Comparison of ENCODE assay signal across 18 cellular contexts in the genomic region with DNA sequence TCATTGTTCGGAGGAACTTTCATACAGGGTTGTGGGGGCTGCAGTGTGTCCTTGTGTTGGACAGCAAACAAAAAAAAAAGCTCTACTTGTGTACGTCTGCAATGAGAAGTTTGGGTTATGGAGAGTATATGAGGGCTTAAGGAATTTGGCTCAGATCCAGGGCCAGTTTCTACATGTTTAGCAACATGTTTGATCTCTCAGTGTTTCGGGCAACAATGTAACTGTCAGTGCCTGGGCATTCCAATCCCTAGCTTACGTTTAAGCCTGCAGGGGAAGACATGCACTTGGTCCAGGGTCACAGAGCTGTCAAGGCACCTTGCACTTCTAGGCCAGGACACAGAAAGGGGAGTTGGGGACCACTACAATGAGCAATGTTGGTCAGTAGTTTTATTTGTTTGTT. TPM values are rescaled to one million over a fixed set of nuclear protein-coding genes. Genes with fewer than 3 reads are reported as not detected.
DNase-seq lines count a peak whose midpoint lies in the region; ATAC-seq and TF ChIP-seq lines count a peak whose summit lies in the region.
"Had no signal": no experiment of that assay in that cellular context is flagged by ENCODE, and none has a peak within 500 bp of the region (broad histone marks: within the 10 kb centered on the region; RNA-seq: fewer than 3 reads in every experiment).

No MANE protein-coding gene starts in this region.

- WGBS in IMR-90 (ENCODE audit: extremely low coverage in 2 of 2, insufficient read length in 1 of 2), 2 experiments = 61% methylated on average over 2 of the region's 4 CpGs; no CpG with 5 or more reads in 1 of the 2 experiments

- intact Hi-C loops in IMR-90 (cut with micrococcal nuclease) = no loop called here

- H3K4me3 ChIP-seq in IMR-90 (ENCODE audit: insufficient read depth, low read depth, low read length) (no peak overlapping the region), RWPE2 (ENCODE audit: severe bottlenecking) (no peak overlapping the region)
- H3K4me3 ChIP-seq: BLaER1, HAP-1, Peyer's patch had no signal

- H3K23ac ChIP-seq in IMR-90 (ENCODE audit: low read depth, low read length) = no peak overlapping the region

- no peak overlapping the region for H3K4me2 ChIP-seq in IMR-90 (ENCODE audit: low read depth, low read length)
- H3K4me2 ChIP-seq: BLaER1 had no signal

- TF ChIP-seq POLR2A in IMR-90 (IDR thresholded peaks at IDR 0.05; ENCODE audit: low read depth, low read length) = no peak

- H3K36me3 ChIP-seq in IMR-90 (ENCODE audit: control insufficient read depth, insufficient read depth, low read length) (peaks cover 3% of the 10 kb centered on the region), RWPE2 (ENCODE audit: low read depth) (peaks cover 10% of the 10 kb centered on the region)

- H4K8ac ChIP-seq in IMR-90 (ENCODE audit: low read depth in 2 of 2, low read length in 2 of 2) = no peak overlapping the region

- DNase-seq in IMR-90 (peak; percentile 9), RWPE2 (ENCODE audit: low spot score) (peak; percentile 73), fibroblast of peridontal ligament (ENCODE audit: extremely low read depth) (peak; percentile 10), mesothelial cell of epicardium (ENCODE audit: low spot score in 2 of 2, unreplicated experiment in 2 of 2) (no peak), epidermal melanocyte (ENCODE audit: insufficient read length, low spot score) (no peak), mesenteric fat pad (ENCODE audit: low spot score) (no peak)
- DNase-seq in effector memory CD8-positive, alpha-beta T cell = no peak
- DNase-seq: DMS153, EL, MV-4-11, NCI-H1436 treated with DMSO at 0.1 percent for 48 hours, NCI-H2081 treated with DMSO at 0.1 percent for 48 hours, NCI-H526, Peyer's patch, SHP77 treated with DMSO at 0.1 percent for 48 hours had no signal

- no peak overlapping the region for H2BK15ac ChIP-seq in IMR-90 (ENCODE audit: low read depth, low read length)

- TF ChIP-seq RAD21 in IMR-90 (IDR thresholded peaks at IDR 0.05; ENCODE audit: low read length) = no peak

- POLR2A ChIA-PET in IMR-90 (lab: Charles Lee; ENCODE audit: unreplicated experiment) = no interaction called here

- in situ Hi-C loops in IMR-90 (cut with MboI; ENCODE audit: low sequenced_read_pairs) = no loop called here

- H4K20me1 ChIP-seq in IMR-90 (ENCODE audit: insufficient read depth, low read length) = peaks cover 2% of the 10 kb centered on the region; the same call in 1 of the 2 replicates

- no peak overlapping the region for H2BK120ac ChIP-seq in IMR-90 (ENCODE audit: low read depth, low read length)

- H3K14ac ChIP-seq in IMR-90 (replicated peaks; ENCODE audit: low read depth, low read length) = no peak overlapping the region

- H3K9ac ChIP-seq in IMR-90 (ENCODE audit: low read depth, low read length) = no peak overlapping the region
- H3K9ac ChIP-seq: BLaER1 had no signal

- no peak overlapping the region for H4K5ac ChIP-seq in IMR-90 (ENCODE audit: low read depth, low read length)

- peak overlapping the region; percentile 27 for H3K4me3 Mint-ChIP-seq in mesothelial cell of epicardium
- no peak overlapping the region for H3K4me3 Mint-ChIP-seq in effector memory CD8-positive, alpha-beta T cell

- no peaks in the 10 kb centered on the region for H3K27me3 Mint-ChIP-seq in mesothelial cell of epicardium (ENCODE audit: low read depth)
- H3K27me3 Mint-ChIP-seq in effector memory CD8-positive, alpha-beta T cell = no peaks in the 10 kb centered on the region

- no peaks in the 10 kb centered on the region for H3K27me3 ChIP-seq in IMR-90 (ENCODE audit: control insufficient read depth, insufficient read depth, low read length)
- H3K27me3 ChIP-seq in RWPE2 (ENCODE audit: insufficient read depth, poor library complexity, severe bottlenecking) = no peaks in the 10 kb centered on the region
- H3K27me3 ChIP-seq: BLaER1, Peyer's patch had no signal

- H3K18ac ChIP-seq in IMR-90 (ENCODE audit: low read depth, low read length) = no peak overlapping the region

- TF ChIP-seq CTCF in IMR-90 (conservative IDR thresholded peaks at IDR 0.05; ENCODE audit: low read depth, low read length) (no peak), RWPE2 (IDR thresholded peaks at IDR 0.05; ENCODE audit: poor library complexity, severe bottlenecking) (no peak), mesothelial cell of epicardium (IDR thresholded peaks at IDR 0.05; ENCODE audit: unreplicated experiment) (no peak)

- no peak overlapping the region for H2BK5ac ChIP-seq in IMR-90 (ENCODE audit: low read depth, low read length, poor library complexity, severe bottlenecking)

- H3K27ac Mint-ChIP-seq in mesothelial cell of epicardium = peak overlapping the region; percentile 96
- H3K27ac Mint-ChIP-seq in effector memory CD8-positive, alpha-beta T cell = no peak overlapping the region

- H3K9me3 Mint-ChIP-seq in mesothelial cell of epicardium = peaks cover under 1% of the 10 kb centered on the region
- peaks cover 1 to 8% of the 10 kb centered on the region in 2 donors for H3K9me3 Mint-ChIP-seq in effector memory CD8-positive, alpha-beta T cell

- peaks cover 9 to 10% of the 10 kb centered on the region in 2 experiments; a peak in 3 of 4 replicates for H3K79me1 ChIP-seq in IMR-90 (ENCODE audit: low read depth in 1 of 2, low read length in 2 of 2)

- CTCF ChIA-PET in IMR-90 (lab: Yijun Ruan, JAX) = interaction anchor here (1.4 kb wide), 1 partner anchor 29 kb away, joined by 3 read pairs; the partner anchor contains the start of genes TRAPPC2B and ZNF547

- H2BK20ac ChIP-seq in IMR-90 (ENCODE audit: low read depth, low read length) = no peak overlapping the region

- H3K4ac ChIP-seq in IMR-90 (ENCODE audit: low read depth, low read length) = no peak overlapping the region

- no peak overlapping the region for H2AFZ ChIP-seq in IMR-90 (replicated peaks; ENCODE audit: low read length, poor library complexity)

- H4K91ac ChIP-seq in IMR-90 (ENCODE audit: insufficient read depth, low read depth, low read length) = no peak overlapping the region

- no peak overlapping the region for H2AK9ac ChIP-seq in IMR-90 (replicated peaks; ENCODE audit: low read depth, low read length, poor library complexity)

- dilution Hi-C loops in IMR-90 (cut with HindIII; ENCODE audit: low sequenced_read_pairs, unreplicated experiment) = no loop called here

- H2AK5ac ChIP-seq in IMR-90 (ENCODE audit: low read depth, low read length) = no peak overlapping the region

- H3K9me3 ChIP-seq in IMR-90 (ENCODE audit: control insufficient read depth, insufficient read depth, low read length) (no peaks in the 10 kb centered on the region), RWPE2 (ENCODE audit: severe bottlenecking) (no peaks in the 10 kb centered on the region)
- H3K9me3 ChIP-seq: BLaER1, HAP-1, Peyer's patch had no signal

- peaks cover 17% of the 10 kb centered on the region for H3K36me3 Mint-ChIP-seq in mesothelial cell of epicardium
- peaks cover 4% of the 10 kb centered on the region for H3K36me3 Mint-ChIP-seq in effector memory CD8-positive, alpha-beta T cell (ENCODE audit: insufficient read depth)

- H3K4me1 ChIP-seq in IMR-90 (ENCODE audit: control insufficient read depth, insufficient read depth, low read length) (no peaks in the 10 kb centered on the region), RWPE2 (ENCODE audit: insufficient read depth, poor library complexity, severe bottlenecking) (peaks cover 11% of the 10 kb centered on the region)
- H3K4me1 ChIP-seq: HAP-1, Peyer's patch had no signal

- BruUV-seq in IMR-90 (replicated peaks; lab: Mats Ljungman, UMichigan) = no TSS peak

- H3K4me1 Mint-ChIP-seq in mesothelial cell of epicardium = peaks cover 12% of the 10 kb centered on the region
- H3K4me1 Mint-ChIP-seq in effector memory CD8-positive, alpha-beta T cell (ENCODE audit: low read depth in 2 of 2) = no peaks in the 10 kb centered on the region

- H3K27ac ChIP-seq in IMR-90 (ENCODE audit: insufficient read depth, low read length) = no peak overlapping the region
- peak overlapping the region; percentile 20 for H3K27ac ChIP-seq in RWPE2 (ENCODE audit: poor library complexity, severe bottlenecking)
- H3K27ac ChIP-seq: BLaER1, Peyer's patch had no signal

- ATAC-seq in IMR-90 (ENCODE audit: low read depth) (no peak), RWPE2 (ENCODE audit: low read depth) (peak; percentile 95), HG03571 (IDR thresholded peaks at IDR 0.05; ENCODE audit: unreplicated experiment) (no peak)
- no peak for ATAC-seq in effector memory CD8-positive, alpha-beta T cell (replicated peaks)

- H3K9me1 ChIP-seq in IMR-90 (ENCODE audit: insufficient read depth, low read length) = peaks cover 8% of the 10 kb centered on the region; the same call in 1 of the 2 replicates

- no peak overlapping the region for H3K56ac ChIP-seq in IMR-90 (ENCODE audit: extremely low read depth, insufficient read depth, low read length)

TF ChIP-seq in IMR-90, 13 proteins besides CTCF, POLR2A, EP300 and RAD21 (continues in another document):
- no peak for TF ChIP-seq CEBPB (IDR thresholded peaks at IDR 0.05; ENCODE audit: low read depth, low read length)

RNA-seq across cellular contexts. Expression of gene ZNF543, which starts 13.9 kb away (rescaled TPM):
- total RNA-seq in IMR-90 (2012; rRNA removed) (8.3 and 9.0 TPM in 2 replicates), mesothelial cell of epicardium (11.7 to 12.1 TPM (median 12.0 TPM) in 3 replicates), mesenteric fat pad (5.3 TPM)
- 0.92 and 1.8 TPM in 2 replicates for polyA plus RNA-seq in IMR-90 (2012; rRNA removed)
- polyA plus RNA-seq in IMR-90 (2012; cell fraction: cytosol; rRNA removed) = 0.51 and 0.57 TPM in 2 replicates
- polyA plus RNA-seq in IMR-90 (2012; cell fraction: nucleus; rRNA removed; ENCODE audit: low replicate concordance) = 0.27 and 0.71 TPM in 2 replicates

RNA-seq across cellular contexts. Expression of gene ZNF304, which starts 16.9 kb away (rescaled TPM):
- total RNA-seq in IMR-90 (2012; rRNA removed) (11.9 and 16.1 TPM in 2 replicates), mesothelial cell of epicardium (12.2 to 13.6 TPM (median 13.2 TPM) in 3 replicates), mesenteric fat pad (7.4 TPM)
- 2.9 and 3.9 TPM in 2 replicates for polyA plus RNA-seq in IMR-90 (2012; rRNA removed)
- 1.1 and 1.5 TPM in 2 replicates for polyA plus RNA-seq in IMR-90 (2012; cell fraction: cytosol; rRNA removed)
- polyA plus RNA-seq in IMR-90 (2012; cell fraction: nucleus; rRNA removed; ENCODE audit: low replicate concordance) = 1.6 and 7.9 TPM in 2 replicates

RNA-seq across cellular contexts. Expression of gene TRAPPC2B, which starts 29.2 kb away (rescaled TPM):
- total RNA-seq in IMR-90 (2012; rRNA removed) (14.4 and 20.4 TPM in 2 replicates), mesothelial cell of epicardium (10.3 to 12.4 TPM (median 12.2 TPM) in 3 replicates), mesenteric fat pad (10.3 TPM)
- polyA plus RNA-seq in IMR-90 (2012; rRNA removed) = 11.0 and 14.9 TPM in 2 replicates
- polyA plus RNA-seq in IMR-90 (2012; cell fraction: cytosol; rRNA removed) = 19.6 and 30.3 TPM in 2 replicates
- 7.3 and 10.8 TPM in 2 replicates for polyA plus RNA-seq in IMR-90 (2012; cell fraction: nucleus; rRNA removed; ENCODE audit: low replicate concordance)

RNA-seq across cellular contexts. Expression of gene ZNF547, which starts 29.2 kb away (rescaled TPM):
- 4.4 and 5.6 TPM in 2 replicates for total RNA-seq in IMR-90 (2012; rRNA removed)
- polyA plus RNA-seq in IMR-90 (2012; rRNA removed) = 1.4 and 2.1 TPM in 2 replicates
- 0.87 and 1.9 TPM in 2 replicates for polyA plus RNA-seq in IMR-90 (2012; cell fraction: cytosol; rRNA removed)
- 2.4 and 5.6 TPM in 2 replicates for polyA plus RNA-seq in IMR-90 (2012; cell fraction: nucleus; rRNA removed; ENCODE audit: low replicate concordance)
- total RNA-seq in mesothelial cell of epicardium = 3.9 to 6.8 TPM (median 4.7 TPM) in 3 replicates
- total RNA-seq in mesenteric fat pad = 2.2 TPM

RNA-seq across cellular contexts. Expression of gene ZNF460, which starts 53.9 kb away (rescaled TPM):
- total RNA-seq in IMR-90 (2012; rRNA removed) (41.9 and 55.2 TPM in 2 replicates), mesothelial cell of epicardium (72.7 to 80.0 TPM (median 76.2 TPM) in 3 replicates), mesenteric fat pad (50.3 TPM)
- 3.2 and 3.6 TPM in 2 replicates for polyA plus RNA-seq in IMR-90 (2012; rRNA removed)
- polyA plus RNA-seq in IMR-90 (2012; cell fraction: cytosol; rRNA removed) = 0.82 and 1.1 TPM in 2 replicates
- 2.3 and 6.0 TPM in 2 replicates for polyA plus RNA-seq in IMR-90 (2012; cell fraction: nucleus; rRNA removed; ENCODE audit: low replicate concordance)

Comparison
In these comparisons a context has a peak if more than half of its experiments do, and no peak if none do; other contexts are left out.
1. DNase-seq: peak in IMR-90 (single experiment), RWPE2 (single experiment) and fibroblast of peridontal ligament (single experiment); none in mesothelial cell of epicardium (0 of 2), effector memory CD8-positive, alpha-beta T cell (0 of 3), epidermal melanocyte (single experiment) and mesenteric fat pad (single experiment).